Comparison of ENCODE assay signal across 1 cellular context in genomic region chr4:10715696-10716095, GRCh38.
TF ChIP-seq lines count a peak whose summit lies in the region.

No MANE protein-coding gene starts in this region.

TF ChIP-seq in IMR-90, 13 proteins besides CTCF, POLR2A, EP300 and RAD21:
- TF ChIP-seq RFX5 (IDR thresholded peaks at IDR 0.05; ENCODE audit: low read depth, low read length) (no peak), MAZ (IDR thresholded peaks at IDR 0.05; ENCODE audit: borderline replicate concordance, low read depth, low read length) (no peak), MXI1 (IDR thresholded peaks at IDR 0.05; ENCODE audit: borderline replicate concordance, low read depth, low read length) (no peak), RCOR1 (IDR thresholded peaks at IDR 0.05; ENCODE audit: insufficient replicate concordance, low read length) (no peak), CEBPB (IDR thresholded peaks at IDR 0.05; ENCODE audit: low read depth, low read length) (no peak), MAFK (IDR thresholded peaks at IDR 0.05; ENCODE audit: low read depth, low read length) (no peak)
